ENCODE assay signal across 22 cellular contexts in genomic region chr16:66457888-66458287, GRCh38. TPM values are rescaled to one million over a fixed set of nuclear protein-coding genes. Genes with fewer than 3 reads are reported as not detected.
DNase-seq lines count a peak whose midpoint lies in the region; ATAC-seq, FAIRE-seq and TF ChIP-seq lines count a peak whose summit lies in the region.
"Had no signal": no experiment of that assay in that cellular context is flagged by ENCODE, and none has a peak within 500 bp of the region (broad histone marks: within the 10 kb centered on the region; RNA-seq: fewer than 3 reads in every experiment).

No MANE protein-coding gene starts in this region.

- H4K91ac ChIP-seq in neuronal stem cell (ENCODE audit: low read depth, low read length, poor library complexity): no peak overlapping the region

- H3K27ac ChIP-seq in GM12878 (ENCODE audit: control insufficient read depth, insufficient read depth) (no peak overlapping the region), neuronal stem cell (replicated peaks; ENCODE audit: low read length) (no peak overlapping the region)
- H3K27ac ChIP-seq: BLaER1 treated with 17β-estradiol and CSF1 and Interleukin-3, amounts not matched to agents 10 nM and 100 nM; colonic mucosa; hepatocyte; suprapubic skin had no signal

- peak; percentile 63 for DNase-seq in EH (ENCODE audit: low read depth)
- DNase-seq in HT1080 (ENCODE audit: low read depth): peak; percentile 37
- DNase-seq in GM12878 (ENCODE audit: low read depth, low spot score): no peak
- no peak for DNase-seq in neuronal stem cell (ENCODE audit: low spot score)
- no peak for DNase-seq in activated T-cell treated with anti-CD3 and anti-CD28 coated beads, Interleukin-2, amount 50 U/mL, for 1 hour
- no peak for DNase-seq in ACHN
- no peak for DNase-seq in HAP-1 (ENCODE audit: low spot score in 2 of 2)
- no peak for DNase-seq in NCI-H146 treated with DMSO at 0.1 percent for 48 hours (lab: John Stamatoyannopoulos, UW; ENCODE audit: unreplicated experiment)
- DNase-seq: activated CD4-positive, alpha-beta T cell treated with anti-CD3 and anti-CD28 coated beads, Interleukin-2, amount 50 U/mL, for 48 hours; activated naive CD4-positive, alpha-beta T cell treated with anti-CD3 and anti-CD28 coated beads, Interleukin-2, amount 10 ng/mL, durations not matched to agents 7 days and 5 days; colonic mucosa; kidney; mesenchymal stem cell; NCI-H1436; NCI-H2227 treated with DMSO at 0.1 percent for 48 hours had no signal

- no peak overlapping the region for H2AK5ac ChIP-seq in neuronal stem cell (ENCODE audit: low read depth, low read length)

- no peak overlapping the region for H2BK12ac ChIP-seq in neuronal stem cell (ENCODE audit: low read length)

- 32% methylated on average over 4 of the region's 4 CpGs for WGBS in GM12878 (ENCODE audit: insufficient coverage, insufficient replicate concordance, low lambda C conversion rate, missing lambda C conversion rate)
- WGBS in neuronal stem cell (ENCODE audit: extremely low coverage in 2 of 2, insufficient read length in 2 of 2, insufficient replicate concordance in 1 of 2), 2 donors: no CpG with 5 or more reads among the region's 4 CpGs

- no peak for TF ChIP-seq CTCF in GM12878 (IDR thresholded peaks at IDR 0.05 in 2 of 3, conservative IDR thresholded peaks at IDR 0.05 in 1 of 3; ENCODE audit: control insufficient read depth in 2 of 3, extremely low read depth in 1 of 3, insufficient read depth in 1 of 3, low read depth in 3 of 3, low read length in 3 of 3)

- H3K4me3 ChIP-seq in GM12878 (no peak overlapping the region), neuronal stem cell (ENCODE audit: low read length in 2 of 2) (no peak overlapping the region), HAP-1 (no peak overlapping the region)
- H3K4me3 ChIP-seq: BLaER1 treated with 17β-estradiol and CSF1 and Interleukin-3, amounts not matched to agents 10 nM and 100 nM; colonic mucosa; hepatocyte; suprapubic skin had no signal

- intact Hi-C loops in GM12878 (cut with micrococcal nuclease; ENCODE audit: unreplicated experiment): no loop called here

- no peak overlapping the region for H3K4me2 ChIP-seq in GM12878 (ENCODE audit: control insufficient read depth, insufficient read depth)
- no peak overlapping the region for H3K4me2 ChIP-seq in neuronal stem cell (ENCODE audit: insufficient read depth, low read length, poor library complexity, severe bottlenecking)
- H3K4me2 ChIP-seq: BLaER1 treated with 17β-estradiol and CSF1 and Interleukin-3, amounts not matched to agents 10 nM and 100 nM; hepatocyte had no signal

- H3K36me3 ChIP-seq in GM12878 (ENCODE audit: control insufficient read depth in 2 of 2, insufficient read depth in 2 of 2, low read length in 1 of 2): no peaks in the 10 kb centered on the region
- H3K36me3 ChIP-seq in neuronal stem cell (replicated peaks in 1 of 2; ENCODE audit: control insufficient read depth in 2 of 2, insufficient read depth in 2 of 2, low read length in 2 of 2): no peaks in the 10 kb centered on the region
- H3K36me3 ChIP-seq in HAP-1 (replicated peaks): no peaks in the 10 kb centered on the region
- H3K36me3 ChIP-seq: BLaER1 treated with 17β-estradiol and CSF1 and Interleukin-3, amounts not matched to agents 10 nM and 100 nM; colonic mucosa; suprapubic skin had no signal

- peak overlapping the region; percentile 38 for H3K18ac ChIP-seq in neuronal stem cell (ENCODE audit: low read length)

- no peak for TF ChIP-seq EP300 in GM12878 (IDR thresholded peaks at IDR 0.05; ENCODE audit: borderline replicate concordance in 1 of 2, control insufficient read depth in 1 of 2, low read depth in 2 of 2, low read length in 2 of 2)

- TF ChIP-seq RAD21 in GM12878 (IDR thresholded peaks at IDR 0.05; ENCODE audit: insufficient read depth, low read depth, low read length): no peak

- in situ Hi-C loops in GM12878 (cut with MboI) (no loop called here), ACHN (cut with HindIII; ENCODE audit: low pct_ligation_motif_present, low pct_unique_long_range_greater_than_20kb, low sequenced_read_pairs) (no loop called here), HAP-1 (cut with MboI; ENCODE audit: low sequenced_read_pairs) (no loop called here)

- SMC1A ChIA-PET in GM12878 (lab: Charles Lee; ENCODE audit: uncharacterized antibody, unreplicated experiment): interaction anchor here (0.6 kb wide), 1 partner anchor 131 kb away, joined by 4 read pairs; no protein-coding TSS in a partner anchor

- no TSS peak for BruUV-seq in GM12878 (replicated peaks; lab: Mats Ljungman, UMichigan)

- H2BK5ac ChIP-seq in neuronal stem cell (ENCODE audit: low read length): no peak overlapping the region

- H3K9me3 ChIP-seq in GM12878 (replicated peaks; ENCODE audit: control insufficient read depth, insufficient read depth, low read length) (no peaks in the 10 kb centered on the region; the same call in 2 of the 3 replicates), neuronal stem cell (replicated peaks in 1 of 2; ENCODE audit: control insufficient read depth in 2 of 2, insufficient read depth in 1 of 2, low read depth in 1 of 2, low read length in 2 of 2) (no peaks in the 10 kb centered on the region), HAP-1 (no peaks in the 10 kb centered on the region)
- H3K9me3 ChIP-seq: BLaER1 treated with 17β-estradiol and CSF1 and Interleukin-3, amounts not matched to agents 10 nM and 100 nM; colonic mucosa; suprapubic skin had no signal

- H2AFZ ChIP-seq in GM12878 (ENCODE audit: control insufficient read depth, low read depth, low read length) (no peak overlapping the region), neuronal stem cell (ENCODE audit: low read length) (no peak overlapping the region)
- H2AFZ ChIP-seq: hepatocyte had no signal

- POLR2A ChIA-PET in GM12878 (lab: Charles Lee): no interaction called here

- H3K27me3 ChIP-seq in GM12878 (replicated peaks in 1 of 2; ENCODE audit: control insufficient read depth in 2 of 2, insufficient read depth in 2 of 2, low read length in 1 of 2) (peaks cover 0 to 5% of the 10 kb centered on the region in 2 experiments; a peak in 3 of 4 replicates), neuronal stem cell (ENCODE audit: control insufficient read depth in 3 of 3, insufficient read depth in 3 of 3, low read depth in 1 of 3, low read length in 3 of 3) (peaks cover 0 to 3% (median 0%) of the 10 kb centered on the region in 3 experiments), HAP-1 (ENCODE audit: low read depth) (peaks cover 12% of the 10 kb centered on the region)
- H3K27me3 ChIP-seq: BLaER1 treated with 17β-estradiol and CSF1 and Interleukin-3, amounts not matched to agents 10 nM and 100 nM; colonic mucosa had no signal

- ATAC-seq in GM12878: no peak
- ATAC-seq: natural killer cell treated with Interleukin-12 subunit alpha and Interleukin-12 subunit beta and Interleukin-15 and Interleukin-18, amount 100 ng/mL, for 72 hours had no signal

- H3K79me1 ChIP-seq in neuronal stem cell (ENCODE audit: low read depth, low read length): no peaks in the 10 kb centered on the region

- no peak overlapping the region for H3K4ac ChIP-seq in neuronal stem cell (ENCODE audit: low read length)

- H3K9ac ChIP-seq in GM12878 (ENCODE audit: control insufficient read depth, insufficient read depth, low read length): no peak overlapping the region
- H3K9ac ChIP-seq in neuronal stem cell (ENCODE audit: low read depth, low read length, poor library complexity): no peak overlapping the region
- H3K9ac ChIP-seq: BLaER1 treated with 17β-estradiol and CSF1 and Interleukin-3, amounts not matched to agents 10 nM and 100 nM had no signal

- CTCF ChIA-PET in GM12878 (lab: Yijun Ruan, JAX): interaction anchor here (1.1 kb wide), 1 partner anchor 25 kb away, joined by 3 read pairs; no protein-coding TSS in a partner anchor

- no peak overlapping the region for H3K23ac ChIP-seq in neuronal stem cell (ENCODE audit: low read depth, low read length, poor library complexity)

- no peaks in the 10 kb centered on the region for H3K79me2 ChIP-seq in GM12878 (ENCODE audit: control insufficient read depth, insufficient read depth, low read length)
- H3K79me2 ChIP-seq: hepatocyte had no signal

- H3K14ac ChIP-seq in neuronal stem cell (ENCODE audit: low read length): no peak overlapping the region

- H2BK15ac ChIP-seq in neuronal stem cell (ENCODE audit: low read length): no peak overlapping the region

- TF ChIP-seq POLR2A in GM12878 (IDR thresholded peaks at IDR 0.05; ENCODE audit: low read depth, low read length): no peak

- H3K4me1 ChIP-seq in GM12878 (ENCODE audit: control insufficient read depth, insufficient read depth, low read length) (no peaks in the 10 kb centered on the region), neuronal stem cell (ENCODE audit: control insufficient read depth in 2 of 2, insufficient read depth in 1 of 2, low read depth in 1 of 2, low read length in 2 of 2) (peaks cover 3 to 9% of the 10 kb centered on the region in 2 donors), HAP-1 (no peaks in the 10 kb centered on the region)
- H3K4me1 ChIP-seq: BLaER1 treated with 17β-estradiol and CSF1 and Interleukin-3, amounts not matched to agents 10 nM and 100 nM; colonic mucosa; suprapubic skin had no signal

- no peak for FAIRE-seq in GM12878 (lab: Jason Lieb, UNC)
- FAIRE-seq: D721Med, H54, kidney had no signal

- RAD21 ChIA-PET in GM12878 (lab: Charles Lee; ENCODE audit: unreplicated experiment): no interaction called here

- H2BK120ac ChIP-seq in neuronal stem cell (ENCODE audit: low read depth, low read length): no peak overlapping the region

- H4K8ac ChIP-seq in neuronal stem cell (ENCODE audit: low read depth, low read length): no peak overlapping the region

- H4K20me1 ChIP-seq in GM12878 (ENCODE audit: control insufficient read depth, insufficient read depth): no peaks in the 10 kb centered on the region
- H4K20me1 ChIP-seq: BLaER1 treated with 17β-estradiol and CSF1 and Interleukin-3, amounts not matched to agents 10 nM and 100 nM had no signal

RNA-seq across cellular contexts. Expression of gene BEAN1, which starts 30.8 kb away (rescaled TPM):
- total RNA-seq in HT1080 (2014; rRNA removed; shearing (Covaris generic)): not detected in 2 replicates
- 0.60 TPM in 1 of 2 replicates, not detected in the other for polyA plus RNA-seq in HT1080 (2015; cell fraction: cytosol; rRNA removed)
- not detected in 2 replicates for polyA plus RNA-seq in HT1080 (2015; cell fraction: nucleus; rRNA removed)
- not detected in 2 replicates for total RNA-seq in GM12878 (2013; cell fraction: nucleolus; rRNA removed)
- not detected in 2 replicates for total RNA-seq in GM12878 (2014; rRNA removed)
- total RNA-seq in GM12878 (2014; rRNA removed; fragmentation: Illumina TruSeq; extraction: Trizol): not detected in 2 replicates
- total RNA-seq in GM12878 (2021): not detected in 2 replicates
- not detected for polyA plus RNA-seq in GM12878 (2011; ENCODE audit: low read depth)
- polyA plus RNA-seq in GM12878 (2011; rRNA removed): not detected in 2 replicates
- not detected in 2 replicates for polyA plus RNA-seq in GM12878 (2011; cell fraction: cytosol; rRNA removed)
- not detected in 2 replicates for polyA plus RNA-seq in GM12878 (2011; cell fraction: nucleus; rRNA removed)
- polyA plus RNA-seq in GM12878 (2012): 0.12 TPM in 1 of 2 replicates, not detected in the other
- polyA plus RNA-seq in GM12878 (2014; fragmentation: Illumina TruSeq; extraction: Trizol): not detected in 2 replicates
- not detected for polyA plus RNA-seq in GM12878 (2014; fragmentation: Nextera tagmentation; extraction: Ambion mirVana)
- polyA plus RNA-seq in GM12878 (2014; rRNA removed): not detected in 2 replicates
- polyA plus RNA-seq in GM12878 (2016; fragmentation: Nextera tagmentation; extraction: Ambion mirVana): not detected
- not detected in 2 replicates for polyA minus RNA-seq in GM12878 (2011; rRNA and poly(A)+ RNA removed)
- polyA minus RNA-seq in GM12878 (2011; cell fraction: cytosol; rRNA and poly(A)+ RNA removed): not detected in 2 replicates
- not detected in 2 replicates for polyA minus RNA-seq in GM12878 (2011; cell fraction: nucleus; rRNA and poly(A)+ RNA removed)
- polyA plus RNA-seq in neuronal stem cell (2013, experiment 1 of 2): 1.4 TPM
- 1.6 TPM for polyA plus RNA-seq in neuronal stem cell (2013, experiment 2 of 2)
- total RNA-seq: natural killer cell treated with Interleukin-12 subunit alpha and Interleukin-12 subunit beta and Interleukin-15 and Interleukin-18, amount 100 ng/mL, for 72 hours; progenitor cell of endocrine pancreas had no signal

Comparison
In these comparisons a context has a peak if more than half of its experiments do, and no peak if none do; other contexts are left out.
1. DNase-seq: peak in EH (single experiment) and HT1080 (single experiment); none in GM12878 (single experiment), neuronal stem cell (single experiment), activated T-cell treated with anti-CD3 and anti-CD28 coated beads, Interleukin-2, amount 50 U/mL, for 1 hour (single experiment), ACHN (single experiment), HAP-1 (0 of 2) and NCI-H146 treated with DMSO at 0.1 percent for 48 hours (single experiment).